ENCODE assay signal across 13 cellular contexts in the genomic region with DNA sequence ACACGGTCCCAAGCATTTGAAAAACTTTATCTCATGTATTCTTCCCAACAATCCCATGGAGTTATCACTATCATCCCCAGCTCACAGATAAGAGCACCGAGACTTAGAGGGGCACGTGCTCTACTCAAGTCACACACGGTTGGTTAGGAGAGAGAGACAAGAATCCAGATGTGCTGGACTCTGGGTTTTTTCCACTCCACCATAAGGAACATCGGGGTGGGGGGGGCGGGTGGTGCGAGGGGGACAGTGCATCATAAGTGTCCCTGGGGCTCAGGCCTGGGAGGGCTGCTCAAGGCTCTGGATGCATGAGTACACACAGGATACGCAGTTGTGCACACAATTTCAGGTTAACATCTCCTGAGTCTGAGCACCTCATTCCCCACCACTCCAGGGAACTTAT. TPM values are rescaled to one million over a fixed set of nuclear protein-coding genes. Genes with fewer than 3 reads are reported as not detected.
A peak's percentile ranks its signal among the peaks of the same experiment; 100 is the strongest.
DNase-seq lines count a peak whose midpoint lies in the region; ATAC-seq and TF ChIP-seq lines count a peak whose summit lies in the region.
"Had no signal": no experiment of that assay in that cellular context is flagged by ENCODE, and none has a peak within 500 bp of the region (broad histone marks: within the 10 kb centered on the region; RNA-seq: fewer than 3 reads in every experiment).

No MANE protein-coding gene starts in this region.

- DNase-seq in Panc1 (ENCODE audit: low read depth, low spot score) (no peak), endothelial cell (ENCODE audit: low spot score) (no peak), tibial artery (no peak), GM19238 (ENCODE audit: insufficient read length, low spot score) (no peak), NCI-H446 (lab: John Stamatoyannopoulos, UW) (no peak), NCI-H1105 (lab: John Stamatoyannopoulos, UW) (no peak)
- DNase-seq: activated CD4-positive, alpha-beta T cell treated with anti-CD3 and anti-CD28 coated beads, Interleukin-2, amount 50 U/mL, for 4 hours; naive thymus-derived CD4-positive, alpha-beta T cell had no signal

- H3K9me3 ChIP-seq in Panc1 (ENCODE audit: control insufficient read depth, insufficient read depth, low read depth, low read length) = no peaks in the 10 kb centered on the region
- no peaks in the 10 kb centered on the region for H3K9me3 ChIP-seq in mesodermal cell (ENCODE audit: control insufficient read depth, low read length)
- H3K9me3 ChIP-seq in tibial artery = no peaks in the 10 kb centered on the region

- CTCF ChIA-PET in Panc1 (lab: Charles Lee) = interaction anchor here (0.6 kb wide), 1 partner anchor 1569 kb away, joined by 19 read pairs; no protein-coding TSS in a partner anchor

- H3K9me3 Mint-ChIP-seq in endothelial cell (ENCODE audit: unreplicated experiment) = no peaks in the 10 kb centered on the region
- H3K9me3 Mint-ChIP-seq: naive thymus-derived CD4-positive, alpha-beta T cell had no signal

- peak overlapping the region; percentile 97 for H3K27ac ChIP-seq in Panc1 (ENCODE audit: low read length)
- peak overlapping the region; percentile 87 for H3K27ac ChIP-seq in mesodermal cell (ENCODE audit: low read depth, low read length, severe bottlenecking)
- peak overlapping the region; percentile 97 to 98 for H3K27ac ChIP-seq in tibial artery
- H3K27ac ChIP-seq: HL-60 had no signal

- 79 to 86% methylated on average over 2 to 5 of the region's 8 CpGs for WGBS in mesodermal cell (ENCODE audit: insufficient coverage in 2 of 2), 2 experiments

- peaks cover 26% of the 10 kb centered on the region for H3K4me1 Mint-ChIP-seq in endothelial cell (ENCODE audit: unreplicated experiment)

- no peak for ATAC-seq in Panc1
- ATAC-seq in HG03439 (IDR thresholded peaks at IDR 0.05; ENCODE audit: unreplicated experiment) = no peak

- POLR2A ChIA-PET in Panc1 (lab: Charles Lee) = interaction anchor here (0.5 kb wide), 1 partner anchor 140 kb away, joined by 4 read pairs; the partner anchor contains the start of gene SSTR2

- peak overlapping the region; percentile 91 for H3K27ac Mint-ChIP-seq in endothelial cell (ENCODE audit: unreplicated experiment)
- H3K27ac Mint-ChIP-seq: naive thymus-derived CD4-positive, alpha-beta T cell had no signal

- H3K4me3 Mint-ChIP-seq in endothelial cell (ENCODE audit: unreplicated experiment) = no peak overlapping the region

- H3K36me3 Mint-ChIP-seq in endothelial cell (ENCODE audit: low read depth, unreplicated experiment) = no peaks in the 10 kb centered on the region
- H3K36me3 Mint-ChIP-seq: naive thymus-derived CD4-positive, alpha-beta T cell had no signal

- TF ChIP-seq CTCF in Panc1 (IDR thresholded peaks at IDR 0.05) (no peak), endothelial cell (IDR thresholded peaks at IDR 0.05; ENCODE audit: unreplicated experiment) (no peak), tibial artery (IDR thresholded peaks at IDR 0.05) (no peak)

- H3K27me3 Mint-ChIP-seq in endothelial cell (ENCODE audit: unreplicated experiment) = peaks cover 2% of the 10 kb centered on the region

- H3K4me1 ChIP-seq in Panc1 (ENCODE audit: control insufficient read depth, insufficient read depth, low read length) = peaks cover 84% of the 10 kb centered on the region
- peaks cover 61% of the 10 kb centered on the region for H3K4me1 ChIP-seq in mesodermal cell (ENCODE audit: control insufficient read depth, insufficient read depth, low read length, poor library complexity, severe bottlenecking)
- peaks cover 0 to 93% (median 68%) of the 10 kb centered on the region in 4 donors for H3K4me1 ChIP-seq in tibial artery

- in situ Hi-C loops in Panc1 (cut with HindIII; ENCODE audit: low pct_unique_long_range_greater_than_20kb, low sequenced_read_pairs) = no loop called here

- intact Hi-C loops in Panc1 (cut with micrococcal nuclease; ENCODE audit: unreplicated experiment) = no loop called here
- intact Hi-C loops in tibial artery (cut with DNase I; ENCODE audit: low total_unique reads) = loop anchor here (10.0 kb wide), 1 partner anchor 210 kb away; the partner anchor contains the start of gene SLC39A11

- H3K4me3 ChIP-seq in Panc1 (ENCODE audit: low read depth in 2 of 2, low read length in 2 of 2) (peak overlapping the region in 1 of 2 experiments; percentile 57; a peak in 3 of 4 replicates), mesodermal cell (ENCODE audit: extremely low read depth, insufficient read depth, low read length, poor library complexity, severe bottlenecking) (no peak overlapping the region), tibial artery (peak overlapping the region; percentile 36 to 53)

- H3K27me3 ChIP-seq in Panc1 (ENCODE audit: control insufficient read depth, insufficient read depth, low read length) = no peaks in the 10 kb centered on the region
- H3K27me3 ChIP-seq in tibial artery = no peaks in the 10 kb centered on the region

- H3K36me3 ChIP-seq in Panc1 (ENCODE audit: control insufficient read depth, insufficient read depth, low read length) (no peaks in the 10 kb centered on the region), mesodermal cell (ENCODE audit: control insufficient read depth, insufficient read depth, low read length) (peaks cover 36% of the 10 kb centered on the region), tibial artery (no peaks in the 10 kb centered on the region)

- no TSS peak for BruUV-seq in Panc1 (replicated peaks; lab: Mats Ljungman, UMichigan)

RNA-seq across cellular contexts. Expression of gene CDC42EP4, which starts 7.4 kb away (rescaled TPM):
- total RNA-seq in Panc1 (2021; ENCODE audit: unreplicated experiment) = 65.9 TPM
- polyA plus RNA-seq in Panc1 (2012; ENCODE audit: insufficient read length) = 69.7 TPM
- total RNA-seq in endothelial cell (ENCODE audit: unreplicated experiment) = 22.9 TPM
- 41.4 TPM for polyA plus RNA-seq in mesodermal cell (2013, experiment 1 of 2)
- polyA plus RNA-seq in mesodermal cell (2013, experiment 2 of 2) = 35.7 TPM

RNA-seq across cellular contexts. Expression of gene CPSF4L, which starts 42.8 kb away (rescaled TPM):
- total RNA-seq in Panc1 (2021; ENCODE audit: unreplicated experiment) (not detected), endothelial cell (ENCODE audit: unreplicated experiment) (not detected)
- not detected for polyA plus RNA-seq in Panc1 (2012; ENCODE audit: insufficient read length)
- not detected for polyA plus RNA-seq in mesodermal cell (2013, experiment 1 of 2)
- not detected for polyA plus RNA-seq in mesodermal cell (2013, experiment 2 of 2)
- total RNA-seq: Daoy; naive thymus-derived CD4-positive, alpha-beta T cell had no signal
- polyA plus RNA-seq: aorta; naive thymus-derived CD4-positive, alpha-beta T cell had no signal
